ENCODE assay signal across 9 cellular contexts in the genomic region with DNA sequence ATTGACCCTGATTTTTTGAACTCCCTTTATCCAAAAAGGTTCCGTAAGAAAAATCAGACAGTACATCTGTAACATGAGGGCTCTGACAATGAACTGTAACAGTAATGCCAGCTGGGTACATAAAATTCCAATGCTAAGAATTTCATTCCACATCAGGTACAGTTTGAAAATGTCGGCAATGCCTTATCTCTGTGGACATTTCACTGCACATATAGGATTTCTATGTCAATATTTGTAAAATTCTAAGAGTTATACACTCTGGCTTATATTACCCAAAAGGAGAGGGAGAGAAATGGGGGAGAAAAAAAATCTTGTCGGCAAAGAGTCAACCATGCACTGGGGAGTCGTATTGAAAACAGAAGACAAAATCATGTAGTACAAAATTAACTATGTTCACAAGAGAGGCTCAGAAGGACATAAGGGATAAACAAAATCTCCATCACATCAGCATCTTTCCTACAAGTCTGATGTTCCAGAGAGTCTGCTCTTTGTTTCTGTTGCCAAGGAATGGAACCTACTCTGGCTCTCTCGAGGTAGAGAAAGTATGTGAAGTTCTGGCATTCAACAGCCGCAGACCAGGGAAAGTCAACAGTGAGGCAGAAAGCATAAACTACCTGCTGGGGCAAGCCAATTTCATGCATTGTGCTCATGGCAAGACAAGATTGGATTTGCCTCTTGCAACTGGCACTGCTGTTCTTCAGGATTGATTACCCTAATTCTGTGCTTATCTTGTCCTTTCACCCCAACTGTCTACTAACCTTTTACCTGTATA.
DNase-seq lines count a peak whose midpoint lies in the region; ATAC-seq, FAIRE-seq and TF ChIP-seq lines count a peak whose summit lies in the region.
"Had no signal": no experiment of that assay in that cellular context is flagged by ENCODE, and none has a peak within 500 bp of the region (broad histone marks: within the 10 kb centered on the region; RNA-seq: fewer than 3 reads in every experiment).

No MANE protein-coding gene starts in this region.

- WGBS in H1 (ENCODE audit: extremely low coverage in 1 of 2, insufficient coverage in 1 of 2, insufficient read length in 1 of 2, insufficient replicate concordance in 2 of 2, low coverage in 1 of 2, low lambda C conversion rate in 2 of 2, missing lambda C conversion rate in 1 of 2), 2 experiments: 85% methylated on average over 6 of the region's 6 CpGs; no CpG with 5 or more reads in 1 of the 2 experiments

- H3K4me3 ChIP-seq in right atrium auricular region (no peak overlapping the region), H1 (ENCODE audit: extremely low read depth in 1 of 4, insufficient read depth in 2 of 4, low read depth in 3 of 4, low read length in 4 of 4) (no peak overlapping the region), muscle layer of colon (ENCODE audit: low read depth in 1 of 2, low read length in 2 of 2) (peak overlapping the region in 1 of 2 donors; percentile 9), mucosa of descending colon (no peak overlapping the region)

- 0 out of 2 replicates have a peak overlapping the region, but pooled peaks have one; percentile 13 for H2BK12ac ChIP-seq in H1 (ENCODE audit: low read depth, low read length)

- no peak for FAIRE-seq in H1 (lab: Jason Lieb, UNC)

- ATAC-seq in left cardiac atrium (no peak), HG03097 (IDR thresholded peaks at IDR 0.05; ENCODE audit: low FRiP score, unreplicated experiment) (no peak), mucosa of descending colon (no peak)

- no peak for TF ChIP-seq POLR2A in H1 (IDR thresholded peaks at IDR 0.05; ENCODE audit: control extremely low read depth in 1 of 2, low read depth in 2 of 2, low read length in 2 of 2)

- no peak overlapping the region for H2BK5ac ChIP-seq in H1 (ENCODE audit: low read depth, low read length)

- H3K9me3 ChIP-seq in right atrium auricular region: no peaks in the 10 kb centered on the region
- H3K9me3 ChIP-seq in H1 (ENCODE audit: insufficient read depth in 2 of 2, low read depth in 1 of 2, low read length in 1 of 2): no peaks in the 10 kb centered on the region
- no peaks in the 10 kb centered on the region for H3K9me3 ChIP-seq in muscle layer of colon (ENCODE audit: low read length)
- H3K9me3 ChIP-seq in mucosa of descending colon: no peaks in the 10 kb centered on the region

- no peak overlapping the region for H3K56ac ChIP-seq in H1 (replicated peaks; ENCODE audit: insufficient read length, low read depth, low read length)

- H4K91ac ChIP-seq in H1 (replicated peaks; ENCODE audit: insufficient read length, low read length): no peak overlapping the region

- H3K36me3 ChIP-seq in right atrium auricular region (no peaks in the 10 kb centered on the region), H1 (ENCODE audit: control insufficient read depth in 2 of 4, insufficient read depth in 4 of 4, low read length in 3 of 4) (no peaks in the 10 kb centered on the region), muscle layer of colon (ENCODE audit: insufficient read depth, low read length) (no peaks in the 10 kb centered on the region), mucosa of descending colon (ENCODE audit: low read depth) (no peaks in the 10 kb centered on the region)

- H3K9ac ChIP-seq in H1 (replicated peaks in 1 of 4; ENCODE audit: extremely low read depth in 1 of 4, low read depth in 3 of 4, low read length in 3 of 4) (no peak overlapping the region), muscle layer of colon (ENCODE audit: low read length) (no peak overlapping the region)

- CTCF ChIA-PET in H1 (lab: Charles Lee; ENCODE audit: partially characterized antibody): interaction anchor here (1.2 to 1.6 kb wide), 3 partner anchors 15 to 330 kb away, joined by 3 to 9 read pairs (median 3); no protein-coding TSS in a partner anchor

- no peak overlapping the region for H3K14ac ChIP-seq in H1 (ENCODE audit: insufficient read length)

- no peaks in the 10 kb centered on the region for H3K27me3 ChIP-seq in right atrium auricular region
- no peaks in the 10 kb centered on the region for H3K27me3 ChIP-seq in H1 (replicated peaks in 1 of 4; ENCODE audit: control insufficient read depth in 3 of 4, extremely low read depth in 1 of 4, insufficient read depth in 3 of 4, low read length in 3 of 4)
- H3K27me3 ChIP-seq in muscle layer of colon (ENCODE audit: control insufficient read depth in 1 of 2, insufficient read depth in 2 of 2, low read length in 2 of 2): no peaks in the 10 kb centered on the region

- H3K79me2 ChIP-seq in H1 (ENCODE audit: control insufficient read depth in 1 of 2, insufficient read depth in 2 of 2, low read length in 2 of 2): no peaks in the 10 kb centered on the region

- no peak overlapping the region for H3K4ac ChIP-seq in H1 (replicated peaks; ENCODE audit: insufficient read length, low read depth, low read length)

- no peak overlapping the region for H4K5ac ChIP-seq in H1 (ENCODE audit: insufficient read length, low read depth, low read length)

- no peak for TF ChIP-seq RAD21 in H1 (IDR thresholded peaks at IDR 0.05 in 1 of 2, conservative IDR thresholded peaks at IDR 0.05 in 1 of 2; ENCODE audit: low read depth in 2 of 2, low read length in 2 of 2)

- no peak for TF ChIP-seq EP300 in H1 (IDR thresholded peaks at IDR 0.05; ENCODE audit: borderline replicate concordance in 1 of 2, low read depth in 2 of 2, low read length in 2 of 2)

- peak overlapping the region; percentile 19 for H2AFZ ChIP-seq in H1 (ENCODE audit: low read length)

- H3K23me2 ChIP-seq in H1 (ENCODE audit: low read depth, low read length): no peaks in the 10 kb centered on the region

- no peak overlapping the region for H3K18ac ChIP-seq in H1 (ENCODE audit: extremely low read depth, low read length)

- no peaks in the 10 kb centered on the region for H3K79me1 ChIP-seq in H1 (ENCODE audit: low read depth, low read length)

- H3K4me1 ChIP-seq in right atrium auricular region: peaks cover 0 to 56% of the 10 kb centered on the region in 2 donors
- peaks cover 0 to 17% (median 9%) of the 10 kb centered on the region in 4 experiments; a peak in 6 of 7 replicates for H3K4me1 ChIP-seq in H1 (replicated peaks in 1 of 4; ENCODE audit: control insufficient read depth in 3 of 4, insufficient read depth in 4 of 4, low read length in 3 of 4)
- H3K4me1 ChIP-seq in muscle layer of colon (ENCODE audit: insufficient read depth, low read length): peaks cover 69% of the 10 kb centered on the region
- H3K4me1 ChIP-seq in mucosa of descending colon (ENCODE audit: low read depth): peaks cover 17% of the 10 kb centered on the region

- H3K27ac ChIP-seq in right atrium auricular region (peak overlapping the region; percentile 17 to 29), H1 (ENCODE audit: low read depth, low read length) (no peak overlapping the region), muscle layer of colon (ENCODE audit: low read depth, low read length) (peak overlapping the region; percentile 75)

- H4K8ac ChIP-seq in H1 (ENCODE audit: extremely low read depth, insufficient read depth, low read length): no peak overlapping the region

- H2BK15ac ChIP-seq in H1 (ENCODE audit: low read length): no peak overlapping the region

- H4K20me1 ChIP-seq in H1 (replicated peaks in 1 of 2; ENCODE audit: control insufficient read depth in 1 of 2, insufficient read depth in 2 of 2, low read length in 2 of 2): no peaks in the 10 kb centered on the region

- peak overlapping the region; percentile 1 to 29; a peak in 2 of 4 replicates for H3K4me2 ChIP-seq in H1 (ENCODE audit: insufficient read depth in 1 of 2, low read depth in 2 of 2, low read length in 2 of 2)

- H3K23ac ChIP-seq in H1 (ENCODE audit: insufficient read length): no peak overlapping the region

- H2BK120ac ChIP-seq in H1 (replicated peaks; ENCODE audit: low read depth, low read length): no peak overlapping the region

- H2AK5ac ChIP-seq in H1 (ENCODE audit: low read depth, low read length): no peak overlapping the region

- H2BK20ac ChIP-seq in H1 (ENCODE audit: low read length): no peak overlapping the region

- intact Hi-C loops in left cardiac atrium (cut with DNase I) (no loop called here), mucosa of descending colon (cut with DNase I, micrococcal nuclease) (loop anchor here in 1 of 2 donors (10.0 kb wide), 1 partner anchor 512 kb away; no protein-coding TSS in a partner anchor)

- DNase-seq in right atrium auricular region (ENCODE audit: low spot score) (no peak), left cardiac atrium (no peak), H1 (ENCODE audit: low read depth in 1 of 2, low spot score in 2 of 2) (no peak), NCI-H2029 treated with DMSO at 0.1 percent for 48 hours (lab: John Stamatoyannopoulos, UW) (no peak), mucosa of descending colon (no peak), NCI-H510A treated with DMSO at 0.1 percent for 48 hours (lab: John Stamatoyannopoulos, UW) (no peak)
- DNase-seq: MV-4-11 had no signal

- no peak for TF ChIP-seq CTCF in right atrium auricular region (IDR thresholded peaks at IDR 0.05)
- no peak for TF ChIP-seq CTCF in H1 (IDR thresholded peaks at IDR 0.05; ENCODE audit: control extremely low read depth in 1 of 3, insufficient read depth in 1 of 3, low read depth in 1 of 3, low read length in 3 of 3)
- no peak for TF ChIP-seq CTCF in mucosa of descending colon (IDR thresholded peaks at IDR 0.05)

- POLR2A ChIA-PET in H1 (lab: Charles Lee; ENCODE audit: partially characterized antibody): no interaction called here

TF ChIP-seq in H1, 55 proteins besides CTCF, POLR2A, EP300 and RAD21 (continues in another document):
- TF ChIP-seq MAFK (IDR thresholded peaks at IDR 0.05; ENCODE audit: low read depth, low read length) (no peak), TAF7 (optimal IDR thresholded peaks at IDR 0.05; ENCODE audit: borderline replicate concordance, low read depth, low read length) (no peak), HDAC2 (IDR thresholded peaks at IDR 0.05; ENCODE audit: borderline replicate concordance in 1 of 2, low read depth in 2 of 2, low read length in 2 of 2) (no peak), NANOG (IDR thresholded peaks at IDR 0.05; ENCODE audit: insufficient read depth, low read depth, low read length, poor library complexity, severe bottlenecking) (no peak), SRF (IDR thresholded peaks at IDR 0.05; ENCODE audit: low read depth, low read length) (no peak), BACH1 (IDR thresholded peaks at IDR 0.05; ENCODE audit: low read length) (no peak), EZH2 (IDR thresholded peaks at IDR 0.05; ENCODE audit: low read depth, low read length, severe bottlenecking) (no peak), JUN (IDR thresholded peaks at IDR 0.05; ENCODE audit: low read depth, low read length) (no peak), SP2 (IDR thresholded peaks at IDR 0.05; ENCODE audit: low read length) (no peak), SP1 (IDR thresholded peaks at IDR 0.05; ENCODE audit: low read depth, low read length) (no peak), BCL11A (IDR thresholded peaks at IDR 0.05; ENCODE audit: low read depth in 2 of 2, low read length in 2 of 2) (no peak), NRF1 (IDR thresholded peaks at IDR 0.05; ENCODE audit: low read depth, low read length) (no peak)
- TF ChIP-seq, protein P1, sequence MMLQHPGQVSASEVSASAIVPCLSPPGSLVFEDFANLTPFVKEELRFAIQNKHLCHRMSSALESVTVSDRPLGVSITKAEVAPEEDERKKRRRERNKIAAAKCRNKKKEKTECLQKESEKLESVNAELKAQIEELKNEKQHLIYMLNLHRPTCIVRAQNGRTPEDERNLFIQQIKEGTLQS (IDR thresholded peaks at IDR 0.05; ENCODE audit: insufficient read depth, low read depth, low read length): no peak
